Comparison of ENCODE assay signal across 24 cellular contexts in genomic region chr6:120157873-120158272, GRCh38.
"Had no signal": no experiment of that assay in that cellular context is flagged by ENCODE, and none has a peak within 500 bp of the region (broad histone marks: within the 10 kb centered on the region; RNA-seq: fewer than 3 reads in every experiment).

No MANE protein-coding gene starts in this region.

- DNase-seq: colonic mucosa; cortex of kidney; effector CD8-positive, alpha-beta T cell; effector memory CD8-positive, alpha-beta T cell; endodermal cell; esophagus squamous epithelium; foreskin fibroblast; heart left ventricle; hypothalamus; immature natural killer cell; islet precursor cell; left cardiac atrium; left lung; left ventricle myocardium superior; lower lobe of right lung; mesendoderm; midbrain; naive thymus-derived CD4-positive, alpha-beta T cell; natural killer cell had no signal

- H3K9me3 ChIP-seq: colonic mucosa, esophagus squamous epithelium, gastroesophageal sphincter, left lung, lower lobe of right lung had no signal

- H3K4me3 ChIP-seq: colonic mucosa, esophagus squamous epithelium, gastroesophageal sphincter, heart left ventricle, hepatocyte, left lung, lower lobe of right lung had no signal

- H3K27me3 ChIP-seq: colonic mucosa, esophagus squamous epithelium, gastroesophageal sphincter, heart left ventricle, hepatocyte, left lung had no signal

- ATAC-seq: effector memory CD8-positive, alpha-beta T cell; gastroesophageal sphincter; heart left ventricle; left cardiac atrium; left lung; left ventricle myocardium superior; lower lobe of right lung; naive thymus-derived CD4-positive, alpha-beta T cell; natural killer cell had no signal

- H3K4me1 Mint-ChIP-seq: endodermal cell; immature natural killer cell; naive thymus-derived CD4-positive, alpha-beta T cell; natural killer cell had no signal

- H3K27ac Mint-ChIP-seq: dendritic cell treated with granulocyte-macrophage colony-stimulating factor and Interleukin-4, amounts not matched to agents 40 ng/mL and 50 ng/mL, for 4 days; effector memory CD8-positive, alpha-beta T cell; endodermal cell; immature natural killer cell; naive thymus-derived CD4-positive, alpha-beta T cell; natural killer cell had no signal

- FAIRE-seq: endometrium, frontal cortex had no signal

- H3K4me1 ChIP-seq: colonic mucosa, esophagus squamous epithelium, gastroesophageal sphincter, heart left ventricle, left lung, lower lobe of right lung had no signal

- H3K9me3 Mint-ChIP-seq: dendritic cell treated with granulocyte-macrophage colony-stimulating factor and Interleukin-4, amounts not matched to agents 40 ng/mL and 50 ng/mL, for 4 days; effector memory CD8-positive, alpha-beta T cell; endodermal cell had no signal

- H3K27me3 Mint-ChIP-seq: dendritic cell treated with granulocyte-macrophage colony-stimulating factor and Interleukin-4, amounts not matched to agents 40 ng/mL and 50 ng/mL, for 4 days; effector memory CD8-positive, alpha-beta T cell; naive thymus-derived CD4-positive, alpha-beta T cell had no signal

- H3K79me2 ChIP-seq: hepatocyte had no signal

- H3K27ac ChIP-seq: colonic mucosa, esophagus squamous epithelium, gastroesophageal sphincter, heart left ventricle, hepatocyte, left lung, lower lobe of right lung had no signal

- H3K36me3 Mint-ChIP-seq: immature natural killer cell; naive thymus-derived CD4-positive, alpha-beta T cell; natural killer cell had no signal

- H3K36me3 ChIP-seq: colonic mucosa, esophagus squamous epithelium, gastroesophageal sphincter, heart left ventricle, left lung, lower lobe of right lung had no signal

- H3K4me3 Mint-ChIP-seq: dendritic cell treated with granulocyte-macrophage colony-stimulating factor and Interleukin-4, amounts not matched to agents 40 ng/mL and 50 ng/mL, for 4 days; effector memory CD8-positive, alpha-beta T cell; endodermal cell; immature natural killer cell; naive thymus-derived CD4-positive, alpha-beta T cell; natural killer cell had no signal

- H2AFZ ChIP-seq: hepatocyte had no signal

- H3K4me2 ChIP-seq: hepatocyte had no signal
